ENCODE assay signal across 8 cellular contexts in the genomic region with DNA sequence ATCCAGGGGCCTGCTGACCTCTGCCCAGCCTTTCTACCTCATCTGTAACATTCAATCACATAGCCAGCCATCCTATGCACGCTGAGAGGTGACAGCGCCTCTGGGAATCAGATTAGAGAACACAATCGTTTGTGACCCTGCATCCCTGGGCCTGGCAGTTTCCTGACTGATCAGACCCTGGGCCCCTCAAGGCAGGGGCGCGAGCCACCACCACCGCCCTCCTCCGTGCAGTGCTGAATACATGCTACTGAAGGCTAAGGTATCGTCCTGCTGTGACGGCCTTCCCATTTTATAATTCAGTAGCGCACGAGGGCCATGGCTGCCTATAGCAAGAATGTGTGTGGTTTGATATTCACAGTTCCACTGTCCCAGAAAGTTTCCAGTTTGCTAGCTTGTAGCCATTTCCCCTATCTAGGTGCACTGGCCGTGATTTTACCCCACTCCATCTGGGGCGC. TPM values are rescaled to one million over a fixed set of nuclear protein-coding genes. Genes with fewer than 3 reads are reported as not detected.
DNase-seq lines count a peak whose midpoint lies in the region; ATAC-seq and TF ChIP-seq lines count a peak whose summit lies in the region.

No MANE protein-coding gene starts in this region.

- DNase-seq in activated CD8-positive, alpha-beta memory T cell treated with anti-CD3 and anti-CD28 coated beads, Interleukin-2, amount 10 ng/mL, durations not matched to agents 7 days and 5 days: no peak
- DNase-seq in activated CD8-positive, alpha-beta memory T cell treated with anti-CD3 and anti-CD28 coated beads, Interleukin-2, amount 50 U/mL, for 4 hours: no peak
- peak; percentile 30 for DNase-seq in WTC11 (ENCODE audit: low spot score)
- DNase-seq in right atrium auricular region (ENCODE audit: low spot score): no peak
- no peak for DNase-seq in ureter (ENCODE audit: low spot score)

- H3K27ac ChIP-seq in right atrium auricular region: peak overlapping the region; percentile 58 to 77

- no peak for ATAC-seq in activated CD8-positive, alpha-beta memory T cell treated with anti-CD3 and anti-CD28 coated beads, Interleukin-2, amount 10 ng/mL, durations not matched to agents 7 days and 5 days
- ATAC-seq in WTC11 (peak; percentile 7), HG02763 (IDR thresholded peaks at IDR 0.05; ENCODE audit: unreplicated experiment) (no peak), HG02938 (IDR thresholded peaks at IDR 0.05; ENCODE audit: unreplicated experiment) (no peak)

- POLR2A ChIA-PET in WTC11 (lab: Charles Lee): interaction anchor here (0.5 kb wide), 1 partner anchor 232 kb away, joined by 3 read pairs; no protein-coding TSS in a partner anchor

- peaks cover 4% of the 10 kb centered on the region for H3K27me3 Mint-ChIP-seq in activated CD8-positive, alpha-beta memory T cell treated with anti-CD3 and anti-CD28 coated beads, Interleukin-2, amount 10 ng/mL, durations not matched to agents 7 days and 5 days
- peaks cover 7% of the 10 kb centered on the region for H3K27me3 Mint-ChIP-seq in WTC11 (ENCODE audit: low read depth)

- TF ChIP-seq CTCF in WTC11 (IDR thresholded peaks at IDR 0.05) (no peak), right atrium auricular region (IDR thresholded peaks at IDR 0.05) (no peak)

- H3K4me2 ChIP-seq in skeletal muscle satellite cell (ENCODE audit: low read length): peak overlapping the region; percentile 97

- CTCF ChIA-PET in activated CD8-positive, alpha-beta memory T cell treated with anti-CD3 and anti-CD28 coated beads, Interleukin-2, amount 10 ng/mL, durations not matched to agents 7 days and 5 days (lab: Charles Lee): no interaction called here
- CTCF ChIA-PET in WTC11 (lab: Charles Lee): interaction anchor here (1.2 to 1.8 kb wide), 2 partner anchors 22 to 154 kb away, joined by 4 to 8 read pairs; no protein-coding TSS in a partner anchor

- peak overlapping the region; percentile 87 for H3K4me3 Mint-ChIP-seq in activated CD8-positive, alpha-beta memory T cell treated with anti-CD3 and anti-CD28 coated beads, Interleukin-2, amount 10 ng/mL, durations not matched to agents 7 days and 5 days
- H3K4me3 Mint-ChIP-seq in WTC11: peak overlapping the region; percentile 94

- H3K9me3 Mint-ChIP-seq in activated CD8-positive, alpha-beta memory T cell treated with anti-CD3 and anti-CD28 coated beads, Interleukin-2, amount 10 ng/mL, durations not matched to agents 7 days and 5 days (ENCODE audit: low read depth): peaks cover 3% of the 10 kb centered on the region
- no peaks in the 10 kb centered on the region for H3K9me3 Mint-ChIP-seq in WTC11

- H3K4me1 ChIP-seq in right atrium auricular region (peaks cover 0 to 14% of the 10 kb centered on the region in 2 donors), skeletal muscle satellite cell (ENCODE audit: control insufficient read depth, insufficient read depth, low read length) (peaks cover 13% of the 10 kb centered on the region)

- peaks cover 28% of the 10 kb centered on the region for H3K4me1 Mint-ChIP-seq in activated CD8-positive, alpha-beta memory T cell treated with anti-CD3 and anti-CD28 coated beads, Interleukin-2, amount 10 ng/mL, durations not matched to agents 7 days and 5 days
- H3K4me1 Mint-ChIP-seq in WTC11: peaks cover 25% of the 10 kb centered on the region

- H3K4me3 ChIP-seq in right atrium auricular region (peak overlapping the region; percentile 67 to 84), skeletal muscle satellite cell (ENCODE audit: low read length) (peak overlapping the region; percentile 81)

- H3K27me3 ChIP-seq in right atrium auricular region (no peaks in the 10 kb centered on the region), skeletal muscle satellite cell (ENCODE audit: control insufficient read depth, insufficient read depth, low read length) (no peaks in the 10 kb centered on the region)

- H3K36me3 Mint-ChIP-seq in activated CD8-positive, alpha-beta memory T cell treated with anti-CD3 and anti-CD28 coated beads, Interleukin-2, amount 10 ng/mL, durations not matched to agents 7 days and 5 days: peaks cover 16% of the 10 kb centered on the region
- peaks cover 12% of the 10 kb centered on the region for H3K36me3 Mint-ChIP-seq in WTC11

- peak overlapping the region; percentile 91 for H3K27ac Mint-ChIP-seq in activated CD8-positive, alpha-beta memory T cell treated with anti-CD3 and anti-CD28 coated beads, Interleukin-2, amount 10 ng/mL, durations not matched to agents 7 days and 5 days
- peak overlapping the region; percentile 93 for H3K27ac Mint-ChIP-seq in WTC11

- H3K9ac ChIP-seq in skeletal muscle satellite cell (ENCODE audit: low read depth, low read length): peak overlapping the region; percentile 77

- H3K36me3 ChIP-seq in right atrium auricular region: no peaks in the 10 kb centered on the region
- H3K36me3 ChIP-seq in skeletal muscle satellite cell (ENCODE audit: insufficient read depth, low read length): no peaks in the 10 kb centered on the region

- no peaks in the 10 kb centered on the region for H3K9me3 ChIP-seq in right atrium auricular region
- no peaks in the 10 kb centered on the region for H3K9me3 ChIP-seq in skeletal muscle satellite cell (replicated peaks; ENCODE audit: low read length)

TF ChIP-seq in WTC11, 78 proteins besides CTCF, POLR2A, EP300 and RAD21:
- TF ChIP-seq CBFB (CRISPR knock-in tag; IDR thresholded peaks at IDR 0.05; ENCODE audit: low read depth): peak; percentile 34; the same call in 1 of the 2 replicates
- TF ChIP-seq, protein P1, sequence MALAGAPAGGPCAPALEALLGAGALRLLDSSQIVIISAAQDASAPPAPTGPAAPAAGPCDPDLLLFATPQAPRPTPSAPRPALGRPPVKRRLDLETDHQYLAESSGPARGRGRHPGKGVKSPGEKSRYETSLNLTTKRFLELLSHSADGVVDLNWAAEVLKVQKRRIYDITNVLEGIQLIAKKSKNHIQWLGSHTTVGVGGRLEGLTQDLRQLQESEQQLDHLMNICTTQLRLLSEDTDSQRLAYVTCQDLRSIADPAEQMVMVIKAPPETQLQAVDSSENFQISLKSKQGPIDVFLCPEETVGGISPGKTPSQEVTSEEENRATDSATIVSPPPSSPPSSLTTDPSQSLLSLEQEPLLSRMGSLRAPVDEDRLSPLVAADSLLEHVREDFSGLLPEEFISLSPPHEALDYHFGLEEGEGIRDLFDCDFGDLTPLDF (CRISPR knock-in tag; IDR thresholded peaks at IDR 0.05): no peak
TF ChIP-seq in WTC11: peak in this region for 1.

RNA-seq across cellular contexts. Expression of a gene that starts 1.2 kb away (rescaled TPM):
- 10 to 100 TPM; 26.0 to 33.0 TPM for total RNA-seq in activated CD8-positive, alpha-beta memory T cell treated with anti-CD3 and anti-CD28 coated beads, Interleukin-2, amount 10 ng/mL, durations not matched to agents 7 days and 5 days
- total RNA-seq in WTC11 (2021) (45.5 to 49.6 TPM (median 47.8 TPM) in 3 replicates), right atrium auricular region (1 to 10 TPM; 3.5 to 7.6 TPM), ureter (17.8 TPM)
- 7.2 and 9.9 TPM in 2 replicates for total RNA-seq in skeletal muscle satellite cell (2012; rRNA removed)
